Comparison of ENCODE assay signal across 8 cellular contexts in genomic region chr1:40037254-40037653, GRCh38. TPM values are rescaled to one million over a fixed set of nuclear protein-coding genes. Genes with fewer than 3 reads are reported as not detected.
DNase-seq lines count a peak whose midpoint lies in the region; ATAC-seq and TF ChIP-seq lines count a peak whose summit lies in the region.
"Not testable (repeated sequence)": the region's sequence is repeated elsewhere in the genome, so short reads cannot be mapped to it uniquely, and the experiment has no call there.

No MANE protein-coding gene starts in this region.

- not testable (repeated sequence) for TF ChIP-seq CTCF in CD8-positive, alpha-beta T cell (IDR thresholded peaks at IDR 0.05); ascending aorta (IDR thresholded peaks at IDR 0.05); heart right ventricle (IDR thresholded peaks at IDR 0.05); gastrocnemius medialis (IDR thresholded peaks at IDR 0.05 in 4 of 5, conservative IDR thresholded peaks at IDR 0.05 in 1 of 5); transverse colon (IDR thresholded peaks at IDR 0.05)

- H3K9me3 ChIP-seq in CD8-positive, alpha-beta T cell (ENCODE audit: low read length); ascending aorta; heart right ventricle; gastrocnemius medialis; transverse colon: not testable (repeated sequence)

- TF ChIP-seq EP300 in transverse colon (IDR thresholded peaks at IDR 0.05; ENCODE audit: low read depth), result not testable (repeated sequence)

- H3K4me1 Mint-ChIP-seq in CD8-positive, alpha-beta T cell (ENCODE audit: low read depth), result peaks cover 66% of the 10 kb centered on the region
- H3K4me1 Mint-ChIP-seq in T-cell, result peaks cover 63 to 70% (median 66%) of the 10 kb centered on the region in 3 donors
- peaks cover 66% of the 10 kb centered on the region for H3K4me1 Mint-ChIP-seq in dendritic cell treated with granulocyte-macrophage colony-stimulating factor and Interleukin-4, amounts not matched to agents 40 ng/mL and 50 ng/mL, for 4 days (ENCODE audit: low read depth)
- H3K4me1 Mint-ChIP-seq in naive thymus-derived CD8-positive, alpha-beta T cell, result peaks cover 36 to 83% (median 73%) of the 10 kb centered on the region in 4 donors

- CTCF ChIA-PET in CD8-positive, alpha-beta T cell (lab: Charles Lee), result interaction anchor here (1.5 kb wide), 1 partner anchor 118 kb away, joined by 7 read pairs; no protein-coding TSS in a partner anchor
- CTCF ChIA-PET in T-cell (lab: Charles Lee), result not testable (repeated sequence)

- in situ Hi-C loops in gastrocnemius medialis (cut with MboI; ENCODE audit: low sequenced_read_pairs in 4 of 4), result loop anchor here in 1 of 4 donors (10.0 kb wide), 1 partner anchor 112 kb away; no protein-coding TSS in a partner anchor
- in situ Hi-C loops in transverse colon (cut with MboI; ENCODE audit: low pct_ligation_motif_present in 1 of 4, low pct_unique_long_range_greater_than_20kb in 1 of 4, low sequenced_read_pairs in 3 of 4), result not testable (repeated sequence)

- H3K36me3 ChIP-seq in CD8-positive, alpha-beta T cell (ENCODE audit: insufficient read depth, low read length); ascending aorta; heart right ventricle; gastrocnemius medialis; transverse colon: not testable (repeated sequence)

- not testable (repeated sequence) for H3K27me3 Mint-ChIP-seq in CD8-positive, alpha-beta T cell (ENCODE audit: low read depth); T-cell; dendritic cell treated with granulocyte-macrophage colony-stimulating factor and Interleukin-4, amounts not matched to agents 40 ng/mL and 50 ng/mL, for 4 days; naive thymus-derived CD8-positive, alpha-beta T cell

- H3K4me3 ChIP-seq in CD8-positive, alpha-beta T cell (ENCODE audit: low read depth, low read length); ascending aorta; heart right ventricle; gastrocnemius medialis; transverse colon: not testable (repeated sequence)

- H3K4me1 ChIP-seq in CD8-positive, alpha-beta T cell (ENCODE audit: insufficient read depth, low read length), result peaks cover 66% of the 10 kb centered on the region
- H3K4me1 ChIP-seq in ascending aorta, result peaks cover 11 to 22% of the 10 kb centered on the region in 2 donors
- peaks cover 6 to 70% (median 54%) of the 10 kb centered on the region in 9 donors for H3K4me1 ChIP-seq in heart right ventricle
- peaks cover 38 to 41% of the 10 kb centered on the region in 2 donors for H3K4me1 ChIP-seq in gastrocnemius medialis
- H3K4me1 ChIP-seq in transverse colon, result peaks cover 14 to 72% (median 28%) of the 10 kb centered on the region in 4 donors

- not testable (repeated sequence) for ATAC-seq in CD8-positive, alpha-beta T cell; T-cell (replicated peaks in 1 of 4); heart right ventricle; naive thymus-derived CD8-positive, alpha-beta T cell; gastrocnemius medialis

- not testable (repeated sequence) for DNase-seq in CD8-positive, alpha-beta T cell; T-cell; ascending aorta (ENCODE audit: low spot score in 2 of 2); heart right ventricle; naive thymus-derived CD8-positive, alpha-beta T cell; gastrocnemius medialis; transverse colon

- H3K27me3 ChIP-seq in CD8-positive, alpha-beta T cell (ENCODE audit: insufficient read depth, low read length); ascending aorta; heart right ventricle; gastrocnemius medialis; transverse colon: not testable (repeated sequence)

- not testable (repeated sequence) for H3K4me3 Mint-ChIP-seq in CD8-positive, alpha-beta T cell; T-cell; dendritic cell treated with granulocyte-macrophage colony-stimulating factor and Interleukin-4, amounts not matched to agents 40 ng/mL and 50 ng/mL, for 4 days; naive thymus-derived CD8-positive, alpha-beta T cell

- not testable (repeated sequence) for H3K9me3 Mint-ChIP-seq in CD8-positive, alpha-beta T cell; T-cell; dendritic cell treated with granulocyte-macrophage colony-stimulating factor and Interleukin-4, amounts not matched to agents 40 ng/mL and 50 ng/mL, for 4 days; naive thymus-derived CD8-positive, alpha-beta T cell

- POLR2A ChIA-PET in CD8-positive, alpha-beta T cell (lab: Charles Lee); T-cell (lab: Charles Lee): not testable (repeated sequence)
- POLR2A ChIA-PET in naive thymus-derived CD8-positive, alpha-beta T cell (lab: Charles Lee), result interaction anchor here (0.5 to 15.8 kb wide), 3 partner anchors 10 to 157 kb away, joined by 4 to 246 read pairs (median 5); no protein-coding TSS in a partner anchor

- peak overlapping the region; percentile 70 for H3K27ac Mint-ChIP-seq in CD8-positive, alpha-beta T cell
- H3K27ac Mint-ChIP-seq in T-cell, result peak overlapping the region; percentile 81 to 83
- peak overlapping the region; percentile 99 for H3K27ac Mint-ChIP-seq in dendritic cell treated with granulocyte-macrophage colony-stimulating factor and Interleukin-4, amounts not matched to agents 40 ng/mL and 50 ng/mL, for 4 days
- H3K27ac Mint-ChIP-seq in naive thymus-derived CD8-positive, alpha-beta T cell, result peak overlapping the region in 7 of 10 donors; percentile 57 to 97 (median 75)

- WGBS in heart right ventricle, 2 donors, result 90 to 94% methylated on average over 8 of the region's 8 CpGs
- WGBS in transverse colon (ENCODE audit: low coverage in 1 of 2), 2 donors, result 50 to 98% methylated on average over 1 to 8 of the region's 8 CpGs

- intact Hi-C loops in CD8-positive, alpha-beta T cell (cut with DNase I, micrococcal nuclease), result loop anchor here in 1 of 2 experiments (5.0 kb wide), 1 partner anchor 460 kb away; the partner anchor contains the start of gene PABPC4
- intact Hi-C loops in ascending aorta (cut with DNase I) (loop anchor here (5.0 to 10.0 kb wide), 3 partner anchors 82 to 402 kb away; partner anchors contain the start of genes HEYL, MFSD2A and TRIT1), heart right ventricle (cut with DNase I) (loop anchor here in 2 of 10 donors (10.0 kb wide), 3 partner anchors 62 to 222 kb away; no protein-coding TSS in a partner anchor), gastrocnemius medialis (cut with DNase I; ENCODE audit: low total_unique reads) (loop anchor here (5.0 kb wide), 1 partner anchor 355 kb away; no protein-coding TSS in a partner anchor)
- intact Hi-C loops in dendritic cell treated with granulocyte-macrophage colony-stimulating factor and Interleukin-4, amounts not matched to agents 40 ng/mL and 50 ng/mL, for 4 days (cut with micrococcal nuclease); transverse colon (cut with DNase I; ENCODE audit: low total_unique reads): not testable (repeated sequence)

- not testable (repeated sequence) for TF ChIP-seq POLR2A in gastrocnemius medialis (IDR thresholded peaks at IDR 0.05); transverse colon (IDR thresholded peaks at IDR 0.05)

- not testable (repeated sequence) for H3K27ac ChIP-seq in CD8-positive, alpha-beta T cell (ENCODE audit: low read depth, low read length)
- H3K27ac ChIP-seq in ascending aorta (peak overlapping the region; percentile 70 to 99), heart right ventricle (peak overlapping the region in 9 of 10 donors; percentile 42 to 100 (median 73)), gastrocnemius medialis (peak overlapping the region; percentile 95 to 100 (median 99)), transverse colon (peak overlapping the region; percentile 70 to 99 (median 76))

- peaks cover 23% of the 10 kb centered on the region for H3K36me3 Mint-ChIP-seq in CD8-positive, alpha-beta T cell
- H3K36me3 Mint-ChIP-seq in T-cell; naive thymus-derived CD8-positive, alpha-beta T cell: not testable (repeated sequence)
- peaks cover 27% of the 10 kb centered on the region for H3K36me3 Mint-ChIP-seq in dendritic cell treated with granulocyte-macrophage colony-stimulating factor and Interleukin-4, amounts not matched to agents 40 ng/mL and 50 ng/mL, for 4 days (ENCODE audit: low read depth)

RNA-seq across cellular contexts. Expression of gene CAP1, which starts 3.3 kb away (rescaled TPM):
- total RNA-seq in CD8-positive, alpha-beta T cell, result 100 to 1,000 TPM; 123 to 126 TPM
- total RNA-seq in T-cell, result 100 to 1,000 TPM; 293 to 345 (median 298) TPM
- 252 TPM for total RNA-seq in ascending aorta
- 100 to 1,000 TPM in 2 of 10 donors, 10 to 100 TPM in 8; 46.4 to 157 (median 55.8) TPM for total RNA-seq in heart right ventricle
- polyA plus RNA-seq in heart right ventricle, result 10 to 100 TPM; 25.2 to 93.5 TPM
- total RNA-seq in naive thymus-derived CD8-positive, alpha-beta T cell, result 100 to 1,000 TPM; 313 to 314 TPM
- polyA plus RNA-seq in naive thymus-derived CD8-positive, alpha-beta T cell, result 100 to 1,000 TPM; 610 to 675 (median 672) TPM
- 10 to 100 TPM; 35.5 to 67.0 (median 48.7) TPM for total RNA-seq in gastrocnemius medialis
- total RNA-seq in transverse colon, result 100 to 1,000 TPM in 3 of 4 donors, 10 to 100 TPM in 1; 81.0 to 290 (median 238) TPM

RNA-seq across cellular contexts. Expression of gene PPT1, which starts 59.8 kb away (rescaled TPM):
- 10 to 100 TPM; 32.2 to 34.2 TPM for total RNA-seq in CD8-positive, alpha-beta T cell
- total RNA-seq in T-cell (10 to 100 TPM; 44.4 to 72.6 (median 53.1) TPM), ascending aorta (84.2 TPM), heart right ventricle (10 to 100 TPM; 32.9 to 71.3 (median 38.5) TPM), gastrocnemius medialis (10 to 100 TPM in 2 of 4 donors, 1 to 10 TPM in 2; 8.5 to 23.2 (median 13.4) TPM), transverse colon (10 to 100 TPM in 3 of 4 donors, 1 to 10 TPM in 1; 6.4 to 28.9 (median 18.0) TPM)
- polyA plus RNA-seq in heart right ventricle, result 10 to 100 TPM; 31.5 to 33.1 TPM
- total RNA-seq in naive thymus-derived CD8-positive, alpha-beta T cell, result 10 to 100 TPM; 70.9 to 72.9 TPM
- polyA plus RNA-seq in naive thymus-derived CD8-positive, alpha-beta T cell, result 100 to 1,000 TPM; 236 to 267 (median 237) TPM
